Comparison of ENCODE assay signal across 20 cellular contexts in genomic region chr11:63443714-63444113, GRCh38. TPM values are rescaled to one million over a fixed set of nuclear protein-coding genes. Genes with fewer than 3 reads are reported as not detected.
"Had no signal": no experiment of that assay in that cellular context is flagged by ENCODE, and none has a peak within 500 bp of the region (broad histone marks: within the 10 kb centered on the region; RNA-seq: fewer than 3 reads in every experiment).

No MANE protein-coding gene starts in this region.

- H3K27ac Mint-ChIP-seq: mesothelial cell of epicardium; nephron; stimulated activated naive B cell treated with anti-CD40 and anti-IgM and Interleukin-4, amounts not matched to agents 10 μg/mL and 1 μg/mL and 100 μg/mL, for 72 hours had no signal

- H3K4me1 Mint-ChIP-seq: mesothelial cell of epicardium, nephron had no signal

- ATAC-seq: gastrocnemius medialis; left lobe of liver; sciatic nerve; stimulated activated naive B cell treated with anti-CD40 and anti-IgM and Interleukin-4, amounts not matched to agents 10 μg/mL and 1 μg/mL and 100 μg/mL, for 72 hours had no signal

- H3K9me3 Mint-ChIP-seq: stimulated activated naive B cell treated with anti-CD40 and anti-IgM and Interleukin-4, amounts not matched to agents 10 μg/mL and 1 μg/mL and 100 μg/mL, for 72 hours had no signal

- H3K27me3 ChIP-seq: ascending aorta, gastrocnemius medialis, thyroid gland had no signal

- H3K4me2 ChIP-seq: SK-N-SH, smooth muscle cell had no signal

- H3K9me2 ChIP-seq: SK-N-SH had no signal

- H3K36me3 ChIP-seq: ascending aorta, gastrocnemius medialis, thyroid gland had no signal

- DNase-seq: activated CD8-positive, alpha-beta memory T cell treated with anti-CD3 and anti-CD28 coated beads, Interleukin-2, amount 50 U/mL, for 48 hours; activated effector memory CD4-positive, alpha-beta T cell treated with Interleukin-2 at 50 U/mL for 16 hours; cortex of kidney; effector CD4-positive, alpha-beta T cell; gastrocnemius medialis; head of caudate nucleus; kidney; SHP77 treated with DMSO at 0.1 percent for 48 hours; SK-N-SH; stimulated activated naive B cell treated with anti-CD40 and anti-IgM and Interleukin-4, amounts not matched to agents 10 μg/mL and 1 μg/mL and 100 μg/mL, for 72 hours; T-helper 1 cell; T1000; thyroid gland had no signal

- H3K27ac ChIP-seq: ascending aorta, gastrocnemius medialis, thyroid gland had no signal

- H3K4me3 Mint-ChIP-seq: mesothelial cell of epicardium; nephron; stimulated activated naive B cell treated with anti-CD40 and anti-IgM and Interleukin-4, amounts not matched to agents 10 μg/mL and 1 μg/mL and 100 μg/mL, for 72 hours had no signal

- H3K4me3 ChIP-seq: ascending aorta, gastrocnemius medialis, lung, smooth muscle cell, thyroid gland had no signal

- H3K4me1 ChIP-seq: ascending aorta, gastrocnemius medialis, thyroid gland had no signal

- H3K36me3 Mint-ChIP-seq: mesothelial cell of epicardium; stimulated activated naive B cell treated with anti-CD40 and anti-IgM and Interleukin-4, amounts not matched to agents 10 μg/mL and 1 μg/mL and 100 μg/mL, for 72 hours had no signal

RNA-seq across cellular contexts. Expression of gene PLAAT5, which starts 47.3 kb away (rescaled TPM):
- total RNA-seq: left lobe of liver had no signal
- polyA plus RNA-seq: SK-N-SH, smooth muscle cell had no signal
